ENCODE assay signal across 8 cellular contexts in genomic region chr2:65436169-65436824, GRCh38. TPM values are rescaled to one million over a fixed set of nuclear protein-coding genes. Genes with fewer than 3 reads are reported as not detected.
DNase-seq lines count a peak whose midpoint lies in the region; ATAC-seq and TF ChIP-seq lines count a peak whose summit lies in the region.

No MANE protein-coding gene starts in this region.

- H3K9me3 Mint-ChIP-seq in natural killer cell: no peaks in the 10 kb centered on the region

- H3K27me3 Mint-ChIP-seq in natural killer cell (ENCODE audit: low read depth in 2 of 2): peaks cover 0 to 10% of the 10 kb centered on the region in 2 donors

- no peaks in the 10 kb centered on the region for H3K36me3 Mint-ChIP-seq in natural killer cell

- ATAC-seq in GM21528 (IDR thresholded peaks at IDR 0.05; ENCODE audit: low FRiP score, unreplicated experiment): peak; percentile 34
- peak; percentile 59 to 83 (median 69) for ATAC-seq in natural killer cell
- peak; percentile 71 for ATAC-seq in upper lobe of right lung

- no peaks in the 10 kb centered on the region for H3K9me3 ChIP-seq in upper lobe of right lung

- H3K4me1 ChIP-seq in upper lobe of right lung: peaks cover 16% of the 10 kb centered on the region

- intact Hi-C loops in natural killer cell (cut with micrococcal nuclease) (loop anchor here (5.0 kb wide), 1 partner anchor 134 kb away; no protein-coding TSS in a partner anchor), upper lobe of right lung (cut with DNase I) (no loop called here)

- no peaks in the 10 kb centered on the region for H3K36me3 ChIP-seq in upper lobe of right lung

- peak overlapping the region; percentile 98 for H3K4me3 Mint-ChIP-seq in natural killer cell

- H3K4me3 ChIP-seq in fibroblast of villous mesenchyme (ENCODE audit: low read depth, low read length) (peak overlapping the region; percentile 74), upper lobe of right lung (peak overlapping the region; percentile 67)

- no peaks in the 10 kb centered on the region for H3K27me3 ChIP-seq in upper lobe of right lung

- H3K27ac Mint-ChIP-seq in natural killer cell: peak overlapping the region; percentile 82 to 89

- H3K27ac ChIP-seq in upper lobe of right lung: peak overlapping the region; percentile 95

- H3K4me1 Mint-ChIP-seq in natural killer cell: peaks cover 17 to 31% of the 10 kb centered on the region in 2 donors

- DNase-seq in DMS79 (lab: John Stamatoyannopoulos, UW) (peak; percentile 63), HuH-7.5 (ENCODE audit: low spot score) (peak; percentile 83), OCI-M1 (lab: John Stamatoyannopoulos, UW) (peak; percentile 88), fibroblast of villous mesenchyme (ENCODE audit: low read depth) (peak; percentile 97), natural killer cell (peak; percentile 57), upper lobe of right lung (peak; percentile 96)
- DNase-seq in activated effector memory CD4-positive, alpha-beta T cell treated with anti-CD3 and anti-CD28 coated beads, Interleukin-2, amount 50 U/mL, for 16 hours: peak; percentile 76

- TF ChIP-seq CTCF in fibroblast of villous mesenchyme (IDR thresholded peaks at IDR 0.05; ENCODE audit: insufficient read depth, low read depth, low read length) (no peak), natural killer cell (IDR thresholded peaks at IDR 0.05) (no peak), upper lobe of right lung (IDR thresholded peaks at IDR 0.05) (no peak)

RNA-seq across cellular contexts. Expression of gene SPRED2, which starts 3.9 kb away (rescaled TPM):
- 9.5 and 10.0 TPM in 2 replicates for total RNA-seq in fibroblast of villous mesenchyme
- 1 to 10 TPM; 3.8 to 8.6 (median 8.3) TPM for total RNA-seq in natural killer cell
- total RNA-seq in upper lobe of right lung: 56.9 TPM

Comparison
In these comparisons a context has a peak if more than half of its experiments do, and no peak if none do; other contexts are left out.
1. Peak in every context shown above with its lines: DNase-seq, ATAC-seq, H3K4me3 ChIP-seq and H3K27ac ChIP-seq.